In genomic region chr11:3014314-3014938, GRCh38 we compare ENCODE assay signal across 9 cellular contexts. TPM values are rescaled to one million over a fixed set of nuclear protein-coding genes. Genes with fewer than 3 reads are reported as not detected.
DNase-seq lines count a peak whose midpoint lies in the region; ATAC-seq lines count a peak whose summit lies in the region.
"Had no signal": no experiment of that assay in that cellular context is flagged by ENCODE, and none has a peak within 500 bp of the region (broad histone marks: within the 10 kb centered on the region; RNA-seq: fewer than 3 reads in every experiment).

No MANE protein-coding gene starts in this region.

- ATAC-seq in activated naive CD4-positive, alpha-beta T cell treated with anti-CD3 and anti-CD28 coated beads, Interleukin-2, amount 50 U/mL, for 72 hours = peak; percentile 83 to 84
- ATAC-seq in HG02642 (IDR thresholded peaks at IDR 0.05; ENCODE audit: poor library complexity, unreplicated experiment) (no peak), HG03097 (IDR thresholded peaks at IDR 0.05; ENCODE audit: low FRiP score, unreplicated experiment) (no peak), GM21723 (IDR thresholded peaks at IDR 0.05; ENCODE audit: unreplicated experiment) (no peak)

- peak overlapping the region; percentile 82 to 90 for H3K27ac Mint-ChIP-seq in activated naive CD4-positive, alpha-beta T cell treated with anti-CD3 and anti-CD28 coated beads, Interleukin-2, amount 50 U/mL, for 72 hours

- DNase-seq in CD1c-positive myeloid dendritic cell (ENCODE audit: extremely low spot score) (peak; percentile 30), NCI-H1436 treated with DMSO at 0.1 percent for 48 hours (lab: John Stamatoyannopoulos, UW) (no peak)
- peak; percentile 55 to 64 for DNase-seq in activated CD4-positive, alpha-beta T cell treated with anti-CD3 and anti-CD28 coated beads for 4 hours
- peak; percentile 53 to 70 for DNase-seq in activated naive CD4-positive, alpha-beta T cell treated with anti-CD3 and anti-CD28 coated beads, Interleukin-2, amount 50 U/mL, for 72 hours (ENCODE audit: low spot score in 2 of 2)
- DNase-seq in stimulated activated CD4-positive, alpha-beta T cell treated with anti-CD3 and anti-CD28 coated beads, Interleukin-12 subunit alpha, Interleukin-12 subunit beta, amount 100 ng/mL, for 4 hours = peak; percentile 16
- DNase-seq: NCI-H1417 treated with DMSO at 0.1 percent for 48 hours had no signal

- H3K36me3 Mint-ChIP-seq in activated naive CD4-positive, alpha-beta T cell treated with anti-CD3 and anti-CD28 coated beads, Interleukin-2, amount 50 U/mL, for 72 hours = peaks cover 5 to 10% of the 10 kb centered on the region in 2 donors

- H3K9me3 Mint-ChIP-seq in activated naive CD4-positive, alpha-beta T cell treated with anti-CD3 and anti-CD28 coated beads, Interleukin-2, amount 50 U/mL, for 72 hours = no peaks in the 10 kb centered on the region

RNA-seq across cellular contexts. Expression of gene NAP1L4, which starts 22.3 kb away (rescaled TPM):
- 100 to 1,000 TPM; 287 to 318 TPM for total RNA-seq in activated naive CD4-positive, alpha-beta T cell treated with anti-CD3 and anti-CD28 coated beads, Interleukin-2, amount 50 U/mL, for 72 hours

RNA-seq across cellular contexts. Expression of gene CARS1, which starts 42.8 kb away (rescaled TPM):
- total RNA-seq in activated naive CD4-positive, alpha-beta T cell treated with anti-CD3 and anti-CD28 coated beads, Interleukin-2, amount 50 U/mL, for 72 hours = 10 to 100 TPM; 86.2 to 87.2 TPM

Comparison
In these comparisons a context has a peak if more than half of its experiments do, and no peak if none do; other contexts are left out.
1. ATAC-seq: peak in activated naive CD4-positive, alpha-beta T cell treated with anti-CD3 and anti-CD28 coated beads, Interleukin-2, amount 50 U/mL, for 72 hours (2 of 2); none in HG02642 (single experiment), HG03097 (single experiment) and GM21723 (single experiment).